In genomic region chr12:39240144-39240486, GRCh38 we compare ENCODE assay signal across 20 cellular contexts.
"Had no signal": no experiment of that assay in that cellular context is flagged by ENCODE, and none has a peak within 500 bp of the region (broad histone marks: within the 10 kb centered on the region; RNA-seq: fewer than 3 reads in every experiment).

No MANE protein-coding gene starts in this region.

- H3K9me3 Mint-ChIP-seq: activated CD4-positive, alpha-beta memory T cell treated with anti-CD3 and anti-CD28 coated beads, Interleukin-2, amount 10 ng/mL, durations not matched to agents 7 days and 5 days; activated CD4-positive, alpha-beta T cell treated with anti-CD3 and anti-CD28 coated beads, Interleukin-2, amount 10 ng/mL, durations not matched to agents 24 days and 14 days; activated naive CD4-positive, alpha-beta T cell treated with anti-CD3 and anti-CD28 coated beads for 36 hours; activated naive CD8-positive, alpha-beta T cell treated with anti-CD3 and anti-CD28 coated beads, Interleukin-2, amount 10 ng/mL, durations not matched to agents 7 days and 5 days; activated T-cell treated with anti-CD3 and anti-CD28 coated beads, Interleukin-2, amount 50 U/mL, for 72 hours; dendritic cell treated with granulocyte-macrophage colony-stimulating factor and Interleukin-4, amounts not matched to agents 40 ng/mL and 50 ng/mL, for 4 days; naive thymus-derived CD8-positive, alpha-beta T cell; stimulated activated naive CD8-positive, alpha-beta T cell treated with anti-CD3 and anti-CD28 coated beads, Interleukin-15, amount 100 ng/mL, for 72 hours had no signal

- H3K36me3 ChIP-seq: cardiac muscle cell, right atrium auricular region, tibial artery had no signal

- ATAC-seq: activated CD4-positive, CD25-positive, alpha-beta regulatory T cell treated with anti-CD3 and anti-CD28 coated beads, Interleukin-2, amount 50 U/mL, for 24 hours; activated T-cell treated with anti-CD3 and anti-CD28 coated beads, Interleukin-2, amount 50 U/mL, for 72 hours; esophagus mucosa; left ventricle myocardium superior; naive thymus-derived CD8-positive, alpha-beta T cell; psoas muscle; stimulated activated naive CD8-positive, alpha-beta T cell treated with anti-CD3 and anti-CD28 coated beads, Interleukin-15, amount 100 ng/mL, for 72 hours had no signal

- H3K4me3 Mint-ChIP-seq: activated CD4-positive, alpha-beta memory T cell treated with anti-CD3 and anti-CD28 coated beads, Interleukin-2, amount 10 ng/mL, durations not matched to agents 7 days and 5 days; activated CD4-positive, alpha-beta T cell treated with anti-CD3 and anti-CD28 coated beads, Interleukin-2, amount 10 ng/mL, durations not matched to agents 24 days and 14 days; activated naive CD4-positive, alpha-beta T cell treated with anti-CD3 and anti-CD28 coated beads for 36 hours; activated naive CD8-positive, alpha-beta T cell treated with anti-CD3 and anti-CD28 coated beads, Interleukin-2, amount 10 ng/mL, durations not matched to agents 7 days and 5 days; activated T-cell treated with anti-CD3 and anti-CD28 coated beads, Interleukin-2, amount 50 U/mL, for 72 hours; dendritic cell treated with granulocyte-macrophage colony-stimulating factor and Interleukin-4, amounts not matched to agents 40 ng/mL and 50 ng/mL, for 4 days; naive thymus-derived CD8-positive, alpha-beta T cell; stimulated activated naive CD8-positive, alpha-beta T cell treated with anti-CD3 and anti-CD28 coated beads, Interleukin-15, amount 100 ng/mL, for 72 hours had no signal

- H3K27ac ChIP-seq: cardiac muscle cell, psoas muscle, right atrium auricular region, tibial artery had no signal

- H3K4me3 ChIP-seq: cardiac muscle cell, psoas muscle, right atrium auricular region, tibial artery had no signal

- H3K4me1 ChIP-seq: psoas muscle, right atrium auricular region had no signal

- H3K27me3 Mint-ChIP-seq: activated CD4-positive, alpha-beta T cell treated with anti-CD3 and anti-CD28 coated beads, Interleukin-2, amount 10 ng/mL, durations not matched to agents 24 days and 14 days; dendritic cell treated with granulocyte-macrophage colony-stimulating factor and Interleukin-4, amounts not matched to agents 40 ng/mL and 50 ng/mL, for 4 days; stimulated activated naive CD8-positive, alpha-beta T cell treated with anti-CD3 and anti-CD28 coated beads, Interleukin-15, amount 100 ng/mL, for 72 hours had no signal

- H3K9me3 ChIP-seq: psoas muscle, right atrium auricular region, tibial artery had no signal

- DNase-seq: activated CD4-positive, alpha-beta memory T cell treated with anti-CD3 and anti-CD28 coated beads, Interleukin-2, amount 10 ng/mL, durations not matched to agents 7 days and 5 days; activated CD4-positive, alpha-beta T cell treated with anti-CD3 and anti-CD28 coated beads, Interleukin-2, amount 10 ng/mL, durations not matched to agents 24 days and 14 days; activated effector memory CD4-positive, alpha-beta T cell treated with Interleukin-2 at 50 U/mL for 16 hours; activated naive CD4-positive, alpha-beta T cell treated with anti-CD3 and anti-CD28 coated beads for 36 hours; activated naive CD8-positive, alpha-beta T cell treated with anti-CD3 and anti-CD28 coated beads, Interleukin-2, amount 10 ng/mL, durations not matched to agents 7 days and 5 days; activated T-cell treated with anti-CD3 and anti-CD28 coated beads, Interleukin-2, amount 50 U/mL, for 72 hours; amniotic stem cell; effector CD4-positive, alpha-beta T cell; hypothalamus; left ventricle myocardium superior; naive thymus-derived CD8-positive, alpha-beta T cell; psoas muscle; stimulated activated CD4-positive, alpha-beta T cell treated with anti-CD3 and anti-CD28 coated beads, Interleukin-1b, Interleukin-23, amount 100 ng/mL, for 48 hours; stimulated activated naive CD8-positive, alpha-beta T cell treated with anti-CD3 and anti-CD28 coated beads, Interleukin-15, amount 100 ng/mL, for 72 hours; tibial artery had no signal

- H3K36me3 Mint-ChIP-seq: activated naive CD8-positive, alpha-beta T cell treated with anti-CD3 and anti-CD28 coated beads, Interleukin-2, amount 10 ng/mL, durations not matched to agents 7 days and 5 days; naive thymus-derived CD8-positive, alpha-beta T cell had no signal

- H3K27me3 ChIP-seq: cardiac muscle cell, right atrium auricular region, tibial artery had no signal

- H3K4me1 Mint-ChIP-seq: activated CD4-positive, alpha-beta memory T cell treated with anti-CD3 and anti-CD28 coated beads, Interleukin-2, amount 10 ng/mL, durations not matched to agents 7 days and 5 days; activated CD4-positive, alpha-beta T cell treated with anti-CD3 and anti-CD28 coated beads, Interleukin-2, amount 10 ng/mL, durations not matched to agents 24 days and 14 days; activated naive CD8-positive, alpha-beta T cell treated with anti-CD3 and anti-CD28 coated beads, Interleukin-2, amount 10 ng/mL, durations not matched to agents 7 days and 5 days; naive thymus-derived CD8-positive, alpha-beta T cell; stimulated activated naive CD8-positive, alpha-beta T cell treated with anti-CD3 and anti-CD28 coated beads, Interleukin-15, amount 100 ng/mL, for 72 hours had no signal

- H3K27ac Mint-ChIP-seq: activated CD4-positive, alpha-beta memory T cell treated with anti-CD3 and anti-CD28 coated beads, Interleukin-2, amount 10 ng/mL, durations not matched to agents 7 days and 5 days; activated CD4-positive, alpha-beta T cell treated with anti-CD3 and anti-CD28 coated beads, Interleukin-2, amount 10 ng/mL, durations not matched to agents 24 days and 14 days; activated naive CD4-positive, alpha-beta T cell treated with anti-CD3 and anti-CD28 coated beads for 36 hours; activated naive CD8-positive, alpha-beta T cell treated with anti-CD3 and anti-CD28 coated beads, Interleukin-2, amount 10 ng/mL, durations not matched to agents 7 days and 5 days; activated T-cell treated with anti-CD3 and anti-CD28 coated beads, Interleukin-2, amount 50 U/mL, for 72 hours; dendritic cell treated with granulocyte-macrophage colony-stimulating factor and Interleukin-4, amounts not matched to agents 40 ng/mL and 50 ng/mL, for 4 days; naive thymus-derived CD8-positive, alpha-beta T cell; stimulated activated naive CD8-positive, alpha-beta T cell treated with anti-CD3 and anti-CD28 coated beads, Interleukin-15, amount 100 ng/mL, for 72 hours had no signal
